In the genomic region with DNA sequence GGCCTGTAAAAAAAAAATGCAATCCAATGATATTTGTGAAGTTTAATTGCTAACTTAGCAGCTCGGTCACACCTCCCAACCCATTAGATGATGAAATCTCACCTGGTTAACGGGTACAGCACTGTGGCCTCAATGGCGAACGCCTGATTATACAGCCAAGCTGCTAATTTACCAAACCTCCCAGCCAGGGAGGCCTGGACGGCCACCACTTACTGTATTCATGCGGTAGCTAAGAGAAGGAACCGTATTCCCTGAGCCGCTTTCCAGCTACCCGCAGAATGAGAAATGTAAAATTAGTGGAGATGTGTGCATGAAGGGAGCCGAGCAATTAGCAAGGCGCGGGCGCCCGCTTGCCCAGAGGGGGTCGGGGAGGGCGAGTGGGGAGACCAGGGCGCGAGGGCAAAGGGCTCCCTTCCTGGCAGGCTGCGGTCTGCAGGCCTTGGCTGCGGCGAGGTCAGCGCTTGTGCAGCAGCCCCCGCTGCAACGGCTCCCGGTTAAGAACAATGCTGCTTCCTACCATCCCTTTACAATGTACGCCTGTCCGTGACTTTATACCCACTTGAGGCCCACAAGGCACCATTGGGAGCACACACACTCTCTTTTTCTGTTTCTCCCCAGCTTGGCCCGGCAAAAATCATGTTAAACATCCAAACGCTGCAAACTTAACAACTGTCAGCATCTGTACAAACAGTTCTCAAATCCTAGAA, we compare ENCODE assay signal across 14 cellular contexts.
"Had no signal": no experiment of that assay in that cellular context is flagged by ENCODE, and none has a peak within 500 bp of the region (broad histone marks: within the 10 kb centered on the region; RNA-seq: fewer than 3 reads in every experiment).

No MANE protein-coding gene starts in this region.

- H3K27me3 ChIP-seq: tibial nerve had no signal

- H3K4me3 Mint-ChIP-seq: activated B cell treated with CpG ODN at 0.5 μM for 24 hours; activated CD4-positive, alpha-beta T cell treated with anti-CD3 and anti-CD28 coated beads, Interleukin-2, amount 10 ng/mL, durations not matched to agents 24 days and 14 days; activated naive CD8-positive, alpha-beta T cell treated with anti-CD3 and anti-CD28 coated beads, Interleukin-2, amount 10 ng/mL, durations not matched to agents 7 days and 5 days; activated T-helper 1 cell treated with anti-CD3 and anti-CD28 coated beads, Interleukin-12 subunit alpha, Interleukin-12 subunit beta, Interleukin-2, Interleukin-4 antibody, amounts not matched to agents 30 ng/mL and 10 ng/mL and 1 ng/mL, durations not matched to agents 14 hours and 24 hours and 36 hours; dendritic cell treated with granulocyte-macrophage colony-stimulating factor and Interleukin-4, amounts not matched to agents 40 ng/mL and 50 ng/mL, for 4 days had no signal

- H3K27ac Mint-ChIP-seq: activated B cell treated with CpG ODN at 0.5 μM for 24 hours; activated CD4-positive, alpha-beta T cell treated with anti-CD3 and anti-CD28 coated beads, Interleukin-2, amount 10 ng/mL, durations not matched to agents 24 days and 14 days; activated naive CD8-positive, alpha-beta T cell treated with anti-CD3 and anti-CD28 coated beads, Interleukin-2, amount 10 ng/mL, durations not matched to agents 7 days and 5 days; activated T-helper 1 cell treated with anti-CD3 and anti-CD28 coated beads, Interleukin-12 subunit alpha, Interleukin-12 subunit beta, Interleukin-2, Interleukin-4 antibody, amounts not matched to agents 30 ng/mL and 10 ng/mL and 1 ng/mL, durations not matched to agents 14 hours and 24 hours and 36 hours; dendritic cell treated with granulocyte-macrophage colony-stimulating factor and Interleukin-4, amounts not matched to agents 40 ng/mL and 50 ng/mL, for 4 days; naive thymus-derived CD4-positive, alpha-beta T cell had no signal

- ATAC-seq: left lung; naive thymus-derived CD4-positive, alpha-beta T cell had no signal

- H3K4me3 ChIP-seq: left lung, skin epidermis, tibial nerve had no signal

- H3K9me3 ChIP-seq: left lung, tibial nerve had no signal

- H3K36me3 ChIP-seq: left lung, tibial nerve had no signal

- H3K36me3 Mint-ChIP-seq: activated naive CD8-positive, alpha-beta T cell treated with anti-CD3 and anti-CD28 coated beads, Interleukin-2, amount 10 ng/mL, durations not matched to agents 7 days and 5 days; naive thymus-derived CD4-positive, alpha-beta T cell had no signal

- H3K27ac ChIP-seq: left lung, skin epidermis had no signal

- H3K9me3 Mint-ChIP-seq: activated B cell treated with CpG ODN at 0.5 μM for 24 hours; activated CD4-positive, alpha-beta T cell treated with anti-CD3 and anti-CD28 coated beads, Interleukin-2, amount 10 ng/mL, durations not matched to agents 24 days and 14 days; activated naive CD8-positive, alpha-beta T cell treated with anti-CD3 and anti-CD28 coated beads, Interleukin-2, amount 10 ng/mL, durations not matched to agents 7 days and 5 days; activated T-helper 1 cell treated with anti-CD3 and anti-CD28 coated beads, Interleukin-12 subunit alpha, Interleukin-12 subunit beta, Interleukin-2, Interleukin-4 antibody, amounts not matched to agents 30 ng/mL and 10 ng/mL and 1 ng/mL, durations not matched to agents 14 hours and 24 hours and 36 hours; dendritic cell treated with granulocyte-macrophage colony-stimulating factor and Interleukin-4, amounts not matched to agents 40 ng/mL and 50 ng/mL, for 4 days had no signal

- DNase-seq: activated B cell treated with CpG ODN at 0.5 μM for 24 hours; activated CD4-positive, alpha-beta T cell treated with anti-CD3 and anti-CD28 coated beads, Interleukin-2, amount 10 ng/mL, durations not matched to agents 24 days and 14 days; activated naive CD8-positive, alpha-beta T cell treated with anti-CD3 and anti-CD28 coated beads, Interleukin-2, amount 10 ng/mL, durations not matched to agents 7 days and 5 days; erythroblast; mammary epithelial cell; naive thymus-derived CD4-positive, alpha-beta T cell; stimulated activated CD4-positive, alpha-beta T cell treated with anti-CD3 and anti-CD28 coated beads, Interleukin-4, amount 100 ng/mL, for 24 hours; stimulated activated naive CD4-positive, alpha-beta T cell; T-helper 2 cell had no signal
